In the genomic region with DNA sequence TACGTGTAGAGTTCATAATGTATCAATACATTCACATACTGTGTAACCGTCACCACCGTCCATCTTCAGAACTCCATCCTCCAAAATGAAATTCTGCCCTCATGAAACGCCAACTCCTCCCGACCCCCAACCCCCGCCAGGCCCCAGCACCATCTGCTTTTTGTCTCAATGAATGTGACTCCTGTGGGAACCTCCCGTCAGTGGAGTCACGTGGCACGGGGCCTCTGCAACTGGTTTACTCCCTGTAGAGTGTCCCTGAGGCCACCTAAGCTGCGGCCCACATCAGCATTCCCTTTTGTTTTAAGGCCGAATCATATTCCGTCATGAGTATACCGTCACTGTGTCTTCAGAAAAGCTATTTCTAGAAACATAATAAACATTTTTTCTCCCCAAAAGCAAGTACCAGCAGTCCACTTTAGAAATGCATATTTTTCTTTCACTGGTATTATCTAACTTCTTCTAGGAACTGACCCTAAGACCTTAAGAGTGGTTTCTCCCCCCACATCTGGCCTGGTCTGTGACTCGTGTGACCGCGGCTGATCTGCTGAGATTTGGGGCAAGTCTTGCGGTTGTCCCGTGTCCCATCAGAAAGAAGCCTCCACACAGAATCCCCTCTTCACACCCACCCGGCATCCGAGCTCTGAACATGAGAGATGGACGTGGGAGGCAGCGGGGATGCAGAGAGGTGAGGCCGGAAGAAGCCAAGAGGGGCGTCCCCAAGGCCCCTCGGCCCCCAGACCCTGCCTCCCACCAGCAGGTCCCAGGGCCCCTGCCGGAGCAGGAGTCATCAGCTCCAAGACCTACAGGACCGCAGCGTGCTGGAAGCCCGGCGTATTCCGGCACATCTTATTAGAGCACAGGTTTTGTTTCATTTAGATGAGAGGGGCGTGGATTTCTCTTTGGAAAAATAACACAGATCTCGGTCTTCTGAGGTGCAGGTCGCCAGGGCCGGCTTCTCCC, we compare ENCODE assay signal across 17 cellular contexts. TPM values are rescaled to one million over a fixed set of nuclear protein-coding genes. Genes with fewer than 3 reads are reported as not detected.
A peak's percentile ranks its signal among the peaks of the same experiment; 100 is the strongest.
DNase-seq lines count a peak whose midpoint lies in the region; ATAC-seq and TF ChIP-seq lines count a peak whose summit lies in the region.
"Had no signal": no experiment of that assay in that cellular context is flagged by ENCODE, and none has a peak within 500 bp of the region (broad histone marks: within the 10 kb centered on the region; RNA-seq: fewer than 3 reads in every experiment).

No MANE protein-coding gene starts in this region.

- H3K27ac Mint-ChIP-seq in chondrocyte (ENCODE audit: unreplicated experiment) = no peak overlapping the region
- H3K27ac Mint-ChIP-seq: B cell; CD4-positive, alpha-beta T cell had no signal

- H3K4me3 ChIP-seq in MG63 = no peak overlapping the region
- H3K4me3 ChIP-seq: PC-9 had no signal

- H3K36me3 ChIP-seq in MG63 = no peaks in the 10 kb centered on the region

- no peaks in the 10 kb centered on the region for H3K36me3 Mint-ChIP-seq in chondrocyte (ENCODE audit: low read depth)

- TF ChIP-seq CTCF in chondrocyte (IDR thresholded peaks at IDR 0.05) = no peak

- DNase-seq in DMS 273 (lab: John Stamatoyannopoulos, UW; ENCODE audit: unreplicated experiment) (peak; percentile 66), DMS 273 treated with DMSO at 0.1 percent for 48 hours (lab: John Stamatoyannopoulos, UW) (no peak), MG63 (peak; percentile 1), chondrocyte (ENCODE audit: low spot score) (peak; percentile 79), posterior vena cava (ENCODE audit: low spot score) (peak; percentile 73)
- DNase-seq in activated CD4-positive, alpha-beta T cell treated with anti-CD3 and anti-CD28 coated beads, Interleukin-2, amount 50 U/mL, for 1 hour = no peak
- DNase-seq: CD4-positive, alpha-beta T cell; Kasumi-1; NCI-H1105; NCI-H187 treated with DMSO at 0.1 percent for 48 hours; NCI-H748 treated with DMSO at 0.1 percent for 48 hours; PC-9 had no signal

- no peaks in the 10 kb centered on the region for H3K4me1 Mint-ChIP-seq in chondrocyte (ENCODE audit: low read depth)

- ATAC-seq in GM18873 (IDR thresholded peaks at IDR 0.05; ENCODE audit: low FRiP score, unreplicated experiment) (no peak), HG03432 (IDR thresholded peaks at IDR 0.05; ENCODE audit: unreplicated experiment) (no peak)

- H3K9me3 ChIP-seq in MG63 = no peaks in the 10 kb centered on the region

- no peak overlapping the region for H3K4me3 Mint-ChIP-seq in chondrocyte (ENCODE audit: unreplicated experiment)
- H3K4me3 Mint-ChIP-seq: B cell; CD4-positive, alpha-beta T cell had no signal

- H3K27me3 Mint-ChIP-seq in chondrocyte (ENCODE audit: low read depth) = peaks cover 41% of the 10 kb centered on the region

- peaks cover 67% of the 10 kb centered on the region for H3K27me3 ChIP-seq in MG63

- intact Hi-C loops in posterior vena cava (cut with DNase I) = no loop called here

- H3K9me3 Mint-ChIP-seq in chondrocyte (ENCODE audit: low read depth) = no peaks in the 10 kb centered on the region
- H3K9me3 Mint-ChIP-seq: CD4-positive, alpha-beta T cell had no signal

RNA-seq across cellular contexts. Expression of gene SLC6A3, which starts 38.3 kb away (rescaled TPM):
- not detected in 2 replicates for total RNA-seq in MG63 (2014; rRNA removed; shearing (Covaris generic); ENCODE audit: low replicate concordance)
- not detected in 3 replicates for total RNA-seq in chondrocyte
- total RNA-seq in posterior vena cava = under 1 TPM; 0.10 to 0.19 TPM
- total RNA-seq: H4, NCI-H460, PC-9 had no signal

Comparison
In these comparisons a context has a peak if more than half of its experiments do, and no peak if none do; other contexts are left out.
1. DNase-seq: peak in DMS 273 (single experiment), MG63 (single experiment), chondrocyte (single experiment) and posterior vena cava (single experiment); none in DMS 273 treated with DMSO at 0.1 percent for 48 hours (single experiment) and activated CD4-positive, alpha-beta T cell treated with anti-CD3 and anti-CD28 coated beads, Interleukin-2, amount 50 U/mL, for 1 hour (single experiment).